ENCODE assay signal across 8 cellular contexts in genomic region chr6:118206221-118206620, GRCh38.
"Had no signal": no experiment of that assay in that cellular context is flagged by ENCODE, and none has a peak within 500 bp of the region (broad histone marks: within the 10 kb centered on the region; RNA-seq: fewer than 3 reads in every experiment).

No MANE protein-coding gene starts in this region.

- H3K4me3 ChIP-seq: GM12878 had no signal

- ATAC-seq: GM12878 had no signal

- FAIRE-seq: G401.6, GM12878, GM12891, GM12892, GM18507, GM19239 had no signal

- DNase-seq: GDM1, GF-D8 had no signal
